In the genomic region with DNA sequence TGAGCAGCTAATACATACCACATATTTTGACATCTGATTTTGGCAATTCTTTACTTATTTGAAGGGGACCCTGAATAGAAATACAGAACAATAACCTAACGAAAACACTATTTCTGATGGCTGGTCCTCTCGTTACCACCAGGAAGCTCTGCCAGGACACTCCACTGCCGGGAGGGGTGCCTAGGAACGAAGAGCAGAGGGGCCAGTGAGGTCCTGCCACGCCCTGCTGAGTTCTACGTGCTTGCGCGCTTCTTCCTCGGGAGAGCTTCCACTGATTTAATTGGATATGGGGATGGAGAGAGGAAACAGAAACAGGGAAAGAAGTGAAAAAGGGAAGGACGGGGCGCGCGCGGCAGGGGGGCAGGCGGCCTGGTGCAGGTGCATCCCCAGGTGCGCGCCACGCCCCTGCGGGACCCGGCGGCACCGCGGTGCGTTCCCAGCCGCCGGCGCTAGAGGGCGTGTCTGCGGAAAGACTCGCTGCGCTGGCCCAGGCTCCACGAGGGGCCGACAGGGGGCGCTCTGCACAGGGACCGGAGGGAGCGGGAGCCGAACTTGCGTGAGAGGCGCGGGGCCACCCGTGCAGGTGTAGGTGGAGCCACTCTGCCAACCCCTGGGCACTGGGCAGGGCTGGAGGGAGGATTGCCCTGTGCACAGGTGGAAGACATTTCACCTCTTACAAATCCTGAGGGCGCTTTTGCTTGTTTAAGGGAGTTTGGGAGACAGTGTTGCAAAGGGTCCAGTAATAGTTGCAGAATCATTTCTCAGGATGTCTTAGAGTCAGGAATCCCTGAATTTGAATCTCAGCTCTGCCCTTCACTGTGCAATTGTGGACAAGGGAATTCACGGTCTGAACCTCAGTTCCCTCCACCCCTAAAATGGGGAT, we compare ENCODE assay signal across 8 cellular contexts.
DNase-seq lines count a peak whose midpoint lies in the region; ATAC-seq and TF ChIP-seq lines count a peak whose summit lies in the region.

No MANE protein-coding gene starts in this region.

- no peaks in the 10 kb centered on the region for H3K9me3 ChIP-seq in Karpas-422 (ENCODE audit: low read length)

- H3K4me1 Mint-ChIP-seq in naive thymus-derived CD8-positive, alpha-beta T cell, result peaks cover 0 to 9% (median 3%) of the 10 kb centered on the region in 4 donors

- H3K27ac ChIP-seq in dorsolateral prefrontal cortex (no peak overlapping the region), Karpas-422 (ENCODE audit: low read length) (no peak overlapping the region)

- H3K27me3 ChIP-seq in dorsolateral prefrontal cortex (peaks cover 0 to 30% (median 5%) of the 10 kb centered on the region in 45 donors), Karpas-422 (ENCODE audit: low read length) (no peaks in the 10 kb centered on the region; the same call in 1 of the 2 replicates)

- H3K4me3 ChIP-seq in dorsolateral prefrontal cortex (no peak overlapping the region), Karpas-422 (ENCODE audit: low read length) (no peak overlapping the region)

- H3K27me3 Mint-ChIP-seq in naive thymus-derived CD8-positive, alpha-beta T cell, result peaks cover 7 to 33% (median 21%) of the 10 kb centered on the region in 5 donors

- TF ChIP-seq CTCF in dorsolateral prefrontal cortex (IDR thresholded peaks at IDR 0.05 in 54 of 56, conservative IDR thresholded peaks at IDR 0.05 in 2 of 56; ENCODE audit: low read depth in 1 of 56, partially characterized antibody in 56 of 56), result peak; percentile 47 to 98 (median 88)

- H4K20me1 ChIP-seq in Karpas-422 (ENCODE audit: insufficient read depth, low read depth, low read length), result no peaks in the 10 kb centered on the region

- peak overlapping the region in 1 of 10 donors; percentile 13 for H3K27ac Mint-ChIP-seq in naive thymus-derived CD8-positive, alpha-beta T cell

- no peak overlapping the region for H3K4me2 ChIP-seq in Karpas-422 (ENCODE audit: low read depth, low read length, poor library complexity, severe bottlenecking)

- ATAC-seq in GM18519 (IDR thresholded peaks at IDR 0.05; ENCODE audit: low FRiP score, unreplicated experiment), result peak; percentile 72
- ATAC-seq in HG03159 (IDR thresholded peaks at IDR 0.05; ENCODE audit: unreplicated experiment), result peak; percentile 88
- ATAC-seq in naive thymus-derived CD8-positive, alpha-beta T cell, result peak; percentile 70 to 72
- no peak for ATAC-seq in GM18520 (IDR thresholded peaks at IDR 0.05; ENCODE audit: unreplicated experiment)

- no peak overlapping the region for H3K9ac ChIP-seq in Karpas-422 (ENCODE audit: low read length)

- POLR2A ChIA-PET in naive thymus-derived CD8-positive, alpha-beta T cell (lab: Charles Lee), result no interaction called here

- H3K9me3 Mint-ChIP-seq in naive thymus-derived CD8-positive, alpha-beta T cell, result peaks cover 0 to 2% (median 0%) of the 10 kb centered on the region in 9 donors

- peak; percentile 87 for DNase-seq in activated CD4-positive, alpha-beta T cell treated with anti-CD3 and anti-CD28 coated beads for 48 hours
- peak in 6 of 10 donors; percentile 17 to 59 (median 42) for DNase-seq in dorsolateral prefrontal cortex
- DNase-seq in naive thymus-derived CD8-positive, alpha-beta T cell, result peak in 8 of 10 donors; percentile 12 to 74 (median 37)
- peak; percentile 24 for DNase-seq in superior temporal gyrus (ENCODE audit: extremely low spot score)
- no peak for DNase-seq in Karpas-422

- no peaks in the 10 kb centered on the region for H3K79me2 ChIP-seq in Karpas-422 (ENCODE audit: low read length)

- no peaks in the 10 kb centered on the region for H3K36me3 ChIP-seq in Karpas-422 (ENCODE audit: insufficient read depth, low read length)

- H3K4me3 Mint-ChIP-seq in naive thymus-derived CD8-positive, alpha-beta T cell, result no peak overlapping the region

- H2AFZ ChIP-seq in Karpas-422 (ENCODE audit: low read length), result no peak overlapping the region

- no peaks in the 10 kb centered on the region for H3K4me1 ChIP-seq in Karpas-422 (ENCODE audit: low read length)

- intact Hi-C loops in dorsolateral prefrontal cortex (cut with DNase I), result no loop called here

- no peaks in the 10 kb centered on the region for H3K9me2 ChIP-seq in Karpas-422 (replicated peaks; ENCODE audit: insufficient read depth, low read length)

- no peaks in the 10 kb centered on the region for H3K36me3 Mint-ChIP-seq in naive thymus-derived CD8-positive, alpha-beta T cell
